ENCODE assay signal across 1 cellular context in genomic region chr19:29532956-29533355, GRCh38.
TF ChIP-seq lines count a peak whose summit lies in the region.

No MANE protein-coding gene starts in this region.

TF ChIP-seq in HepG2, 621 proteins besides CTCF, POLR2A, EP300 and RAD21:
- TF ChIP-seq ZBTB8A (CRISPR knock-in tag; IDR thresholded peaks at IDR 0.05; ENCODE audit: borderline replicate concordance, low read depth) (no peak), HNF4G (IDR thresholded peaks at IDR 0.05; ENCODE audit: borderline replicate concordance, low read depth, low read length) (no peak), HNF4G (CRISPR knock-in tag; IDR thresholded peaks at IDR 0.05; ENCODE audit: borderline replicate concordance, low read depth) (no peak), ZNF607 (CRISPR knock-in tag; IDR thresholded peaks at IDR 0.05; ENCODE audit: borderline replicate concordance) (no peak), NPAS2 (CRISPR knock-in tag; IDR thresholded peaks at IDR 0.05; ENCODE audit: borderline replicate concordance) (no peak), ZNF549 (CRISPR knock-in tag; IDR thresholded peaks at IDR 0.05) (no peak)
